ENCODE assay signal across 9 cellular contexts in the genomic region with DNA sequence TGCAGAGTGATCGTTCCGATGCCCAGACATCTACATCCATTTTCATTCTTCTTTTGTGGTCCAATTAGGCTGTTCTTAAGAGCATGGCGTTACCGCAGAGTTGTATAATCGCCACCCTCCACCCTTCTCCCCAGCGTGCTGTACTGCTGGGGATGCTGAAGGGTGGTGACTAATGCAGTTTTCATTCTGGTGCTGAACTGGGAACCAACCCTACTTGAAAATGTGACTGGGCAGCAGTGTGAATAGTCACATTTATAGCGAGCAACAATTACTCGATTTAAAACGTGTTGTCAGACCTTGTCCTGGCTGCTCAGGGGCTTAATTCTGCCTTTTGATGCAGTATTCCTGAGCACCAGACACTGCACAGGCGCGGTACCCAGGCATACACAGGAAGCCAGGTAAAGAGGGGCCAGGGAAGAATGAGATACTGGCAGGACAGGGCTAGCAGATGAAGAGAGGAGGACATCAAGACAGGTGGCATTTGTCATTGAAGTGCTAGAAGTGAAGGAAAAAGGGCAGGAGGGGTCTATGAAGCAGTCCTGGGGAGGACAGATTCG. TPM values are rescaled to one million over a fixed set of nuclear protein-coding genes. Genes with fewer than 3 reads are reported as not detected.
DNase-seq lines count a peak whose midpoint lies in the region; ATAC-seq and TF ChIP-seq lines count a peak whose summit lies in the region.
"Had no signal": no experiment of that assay in that cellular context is flagged by ENCODE, and none has a peak within 500 bp of the region (broad histone marks: within the 10 kb centered on the region; RNA-seq: fewer than 3 reads in every experiment).

No MANE protein-coding gene starts in this region.

- peak; percentile 74 for DNase-seq in DMS 273 (lab: John Stamatoyannopoulos, UW; ENCODE audit: unreplicated experiment)
- DNase-seq in DMS 273 treated with DMSO at 0.1 percent for 48 hours (lab: John Stamatoyannopoulos, UW): no peak
- DNase-seq in H7: peak; percentile 28
- peak; percentile 88 for DNase-seq in NB4 (ENCODE audit: low read depth)
- no peak for DNase-seq in body of pancreas
- DNase-seq in islet precursor cell: peak; percentile 85
- no peak for DNase-seq in germinal center (ENCODE audit: low spot score)

- H3K4me1 ChIP-seq in body of pancreas: peaks cover 34% of the 10 kb centered on the region

- H3K27me3 Mint-ChIP-seq in stimulated activated memory B cell treated with anti-CD40 and anti-IgM and Interleukin-4, amounts not matched to agents 10 μg/mL and 1 μg/mL and 100 μg/mL, for 72 hours: no peaks in the 10 kb centered on the region

- peak overlapping the region; percentile 79 to 98 (median 94) for H3K27ac ChIP-seq in body of pancreas

- no peaks in the 10 kb centered on the region for H3K9me3 ChIP-seq in body of pancreas

- H3K36me3 Mint-ChIP-seq in stimulated activated memory B cell treated with anti-CD40 and anti-IgM and Interleukin-4, amounts not matched to agents 10 μg/mL and 1 μg/mL and 100 μg/mL, for 72 hours: peaks cover 7% of the 10 kb centered on the region

- TF ChIP-seq POLR2A in NB4 (IDR thresholded peaks at IDR 0.05; ENCODE audit: extremely low read depth, insufficient read length) (no peak), body of pancreas (IDR thresholded peaks at IDR 0.05) (no peak)

- peak; percentile 27 for ATAC-seq in body of pancreas
- peak; percentile 37 for ATAC-seq in stimulated activated memory B cell treated with anti-CD40 and anti-IgM and Interleukin-4, amounts not matched to agents 10 μg/mL and 1 μg/mL and 100 μg/mL, for 72 hours

- peak overlapping the region; percentile 87 for H3K4me3 Mint-ChIP-seq in stimulated activated memory B cell treated with anti-CD40 and anti-IgM and Interleukin-4, amounts not matched to agents 10 μg/mL and 1 μg/mL and 100 μg/mL, for 72 hours

- intact Hi-C loops in body of pancreas (cut with DNase I): no loop called here

- H3K4me3 ChIP-seq in H7 (ENCODE audit: insufficient read depth, low read depth, low read length) (peak overlapping the region; percentile 76), NB4 (ENCODE audit: low read depth, low read length) (peak overlapping the region; percentile 78), body of pancreas (peak overlapping the region; percentile 73 to 96)

- peaks cover 44% of the 10 kb centered on the region for H3K4me1 Mint-ChIP-seq in stimulated activated memory B cell treated with anti-CD40 and anti-IgM and Interleukin-4, amounts not matched to agents 10 μg/mL and 1 μg/mL and 100 μg/mL, for 72 hours

- H3K27me3 ChIP-seq in H7 (ENCODE audit: control insufficient read depth, insufficient read depth, low read length) (no peaks in the 10 kb centered on the region), body of pancreas (no peaks in the 10 kb centered on the region)

- WGBS in body of pancreas, 2 donors: 8 to 11% methylated on average over 11 to 12 of the region's 12 CpGs

- H3K9me3 Mint-ChIP-seq in stimulated activated memory B cell treated with anti-CD40 and anti-IgM and Interleukin-4, amounts not matched to agents 10 μg/mL and 1 μg/mL and 100 μg/mL, for 72 hours: no peaks in the 10 kb centered on the region

- peaks cover 4% of the 10 kb centered on the region for H3K36me3 ChIP-seq in H7 (replicated peaks; ENCODE audit: control insufficient read depth, insufficient read depth, low read length)
- no peaks in the 10 kb centered on the region for H3K36me3 ChIP-seq in body of pancreas (replicated peaks in 1 of 2; ENCODE audit: insufficient read depth in 1 of 2, low read depth in 2 of 2)

- H3K27ac Mint-ChIP-seq in stimulated activated memory B cell treated with anti-CD40 and anti-IgM and Interleukin-4, amounts not matched to agents 10 μg/mL and 1 μg/mL and 100 μg/mL, for 72 hours: peak overlapping the region; percentile 92

- TF ChIP-seq CTCF in NB4 (IDR thresholded peaks at IDR 0.05; ENCODE audit: low read depth, low read length): no peak
- no peak for TF ChIP-seq CTCF in body of pancreas (IDR thresholded peaks at IDR 0.05)

RNA-seq across cellular contexts. Expression of a gene that starts 0.7 kb away (rescaled TPM):
- total RNA-seq in H7 (2014; rRNA removed; shearing (Covaris generic)): 51.2 and 56.2 TPM in 2 replicates
- 10 to 100 TPM; 19.4 to 21.0 TPM for total RNA-seq in body of pancreas

RNA-seq across cellular contexts. Expression of a gene that starts 23.6 kb away (rescaled TPM):
- not detected in 2 replicates for total RNA-seq in H7 (2014; rRNA removed; shearing (Covaris generic))
- 1 to 10 TPM; 1.3 to 7.6 TPM for total RNA-seq in body of pancreas
- total RNA-seq: lung microvascular endothelial cell had no signal

Comparison
In these comparisons a context has a peak if more than half of its experiments do, and no peak if none do; other contexts are left out.
1. DNase-seq: peak in DMS 273 (single experiment), H7 (single experiment), NB4 (single experiment) and islet precursor cell (single experiment); none in DMS 273 treated with DMSO at 0.1 percent for 48 hours (single experiment), body of pancreas (0 of 4) and germinal center (single experiment).
2. Peak in every context shown above with its lines, with median percentiles within 50 percentile points of each other: H3K4me3 ChIP-seq.